In the genomic region with DNA sequence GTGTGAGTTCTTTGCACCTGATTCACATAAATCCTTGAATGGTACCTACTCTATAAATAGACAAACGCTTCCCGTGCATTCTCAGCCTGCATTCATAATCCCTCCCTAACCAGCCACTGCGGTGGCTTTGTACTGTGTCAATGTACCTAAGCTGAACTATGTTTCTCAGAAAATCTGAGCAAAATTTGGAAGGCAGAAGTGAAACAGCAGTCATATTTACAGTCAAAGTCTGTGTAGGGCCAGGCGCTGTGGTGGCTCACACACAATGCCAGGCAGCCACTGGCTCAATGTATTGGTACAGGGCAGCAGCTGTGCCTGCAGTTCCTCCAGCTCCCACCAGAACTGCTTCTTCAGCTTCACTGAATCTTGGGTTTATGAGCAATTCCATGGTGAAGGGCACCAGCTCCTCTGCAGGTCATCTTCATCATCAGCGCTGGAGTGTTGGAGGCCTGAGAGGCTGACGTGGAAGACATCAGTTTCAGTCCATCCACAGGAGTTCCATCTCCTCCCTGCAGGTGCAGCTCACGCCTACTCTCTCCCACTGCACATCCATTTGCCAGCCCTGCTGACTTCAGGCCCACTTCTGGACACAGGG, we compare ENCODE assay signal across 8 cellular contexts. TPM values are rescaled to one million over a fixed set of nuclear protein-coding genes. Genes with fewer than 3 reads are reported as not detected.
DNase-seq lines count a peak whose midpoint lies in the region; ATAC-seq and TF ChIP-seq lines count a peak whose summit lies in the region.
"Had no signal": no experiment of that assay in that cellular context is flagged by ENCODE, and none has a peak within 500 bp of the region (broad histone marks: within the 10 kb centered on the region; RNA-seq: fewer than 3 reads in every experiment).

No MANE protein-coding gene starts in this region.

- no peaks in the 10 kb centered on the region for H3K9me3 ChIP-seq in vagina
- H3K9me3 ChIP-seq: thoracic aorta had no signal

- peak; percentile 46 for DNase-seq in activated T-cell treated with anti-CD3 and anti-CD28 coated beads, Interleukin-2, amount 50 U/mL, for 24 hours
- DNase-seq in memory B cell (ENCODE audit: low spot score in 2 of 2): peak; percentile 54 to 72
- no peak for DNase-seq in vagina (ENCODE audit: extremely low spot score in 2 of 2)
- no peak for DNase-seq in 8988T

- H3K27me3 ChIP-seq in vagina: no peaks in the 10 kb centered on the region

- H3K27ac ChIP-seq in vagina: no peak overlapping the region
- H3K27ac ChIP-seq: thoracic aorta had no signal

- peak overlapping the region; percentile 20 for H3K27ac Mint-ChIP-seq in activated T-cell treated with anti-CD3 and anti-CD28 coated beads, Interleukin-2, amount 50 U/mL, for 24 hours
- H3K27ac Mint-ChIP-seq in memory B cell: peak overlapping the region; percentile 85

- no peak for TF ChIP-seq CTCF in vagina (IDR thresholded peaks at IDR 0.05)

- TF ChIP-seq POLR2A in vagina (IDR thresholded peaks at IDR 0.05): no peak

- H3K36me3 ChIP-seq in vagina: no peaks in the 10 kb centered on the region
- H3K36me3 ChIP-seq: thoracic aorta had no signal

- peak; percentile 97 for ATAC-seq in GM18502 (IDR thresholded peaks at IDR 0.05; ENCODE audit: poor library complexity, unreplicated experiment)
- ATAC-seq in GM21528 (IDR thresholded peaks at IDR 0.05; ENCODE audit: low FRiP score, unreplicated experiment): peak; percentile 98
- peak; percentile 98 for ATAC-seq in HG03571 (IDR thresholded peaks at IDR 0.05; ENCODE audit: unreplicated experiment)
- peak; percentile 99 for ATAC-seq in memory B cell (ENCODE audit: low read depth)

- intact Hi-C loops in vagina (cut with DNase I): no loop called here

- no peak overlapping the region for H3K4me3 Mint-ChIP-seq in activated T-cell treated with anti-CD3 and anti-CD28 coated beads, Interleukin-2, amount 50 U/mL, for 24 hours
- peak overlapping the region; percentile 66 for H3K4me3 Mint-ChIP-seq in memory B cell

- no peaks in the 10 kb centered on the region for H3K36me3 Mint-ChIP-seq in activated T-cell treated with anti-CD3 and anti-CD28 coated beads, Interleukin-2, amount 50 U/mL, for 24 hours (ENCODE audit: low read depth)
- no peaks in the 10 kb centered on the region for H3K36me3 Mint-ChIP-seq in memory B cell

- H3K4me3 ChIP-seq in vagina: no peak overlapping the region
- H3K4me3 ChIP-seq: thoracic aorta had no signal

- peaks cover 42% of the 10 kb centered on the region for H3K4me1 Mint-ChIP-seq in activated T-cell treated with anti-CD3 and anti-CD28 coated beads, Interleukin-2, amount 50 U/mL, for 24 hours (ENCODE audit: low read depth)
- peaks cover 30% of the 10 kb centered on the region for H3K4me1 Mint-ChIP-seq in memory B cell

- no peaks in the 10 kb centered on the region for H3K27me3 Mint-ChIP-seq in activated T-cell treated with anti-CD3 and anti-CD28 coated beads, Interleukin-2, amount 50 U/mL, for 24 hours
- no peaks in the 10 kb centered on the region for H3K27me3 Mint-ChIP-seq in memory B cell

- H3K9me3 Mint-ChIP-seq in activated T-cell treated with anti-CD3 and anti-CD28 coated beads, Interleukin-2, amount 50 U/mL, for 24 hours: no peaks in the 10 kb centered on the region
- no peaks in the 10 kb centered on the region for H3K9me3 Mint-ChIP-seq in memory B cell

- peaks cover 15% of the 10 kb centered on the region for H3K4me1 ChIP-seq in vagina

RNA-seq across cellular contexts. Expression of a gene that starts 32.3 kb away (rescaled TPM):
- 18.7 TPM for total RNA-seq in vagina

Comparison
In these comparisons a context has a peak if more than half of its experiments do, and no peak if none do; other contexts are left out.
1. DNase-seq: peak in activated T-cell treated with anti-CD3 and anti-CD28 coated beads, Interleukin-2, amount 50 U/mL, for 24 hours (single experiment) and memory B cell (2 of 2); none in vagina (0 of 2) and 8988T (single experiment).
2. Peak in every context shown above with its lines, with median percentiles within 50 percentile points of each other: ATAC-seq.